Comparison of ENCODE assay signal across 2 cellular contexts in the genomic region with DNA sequence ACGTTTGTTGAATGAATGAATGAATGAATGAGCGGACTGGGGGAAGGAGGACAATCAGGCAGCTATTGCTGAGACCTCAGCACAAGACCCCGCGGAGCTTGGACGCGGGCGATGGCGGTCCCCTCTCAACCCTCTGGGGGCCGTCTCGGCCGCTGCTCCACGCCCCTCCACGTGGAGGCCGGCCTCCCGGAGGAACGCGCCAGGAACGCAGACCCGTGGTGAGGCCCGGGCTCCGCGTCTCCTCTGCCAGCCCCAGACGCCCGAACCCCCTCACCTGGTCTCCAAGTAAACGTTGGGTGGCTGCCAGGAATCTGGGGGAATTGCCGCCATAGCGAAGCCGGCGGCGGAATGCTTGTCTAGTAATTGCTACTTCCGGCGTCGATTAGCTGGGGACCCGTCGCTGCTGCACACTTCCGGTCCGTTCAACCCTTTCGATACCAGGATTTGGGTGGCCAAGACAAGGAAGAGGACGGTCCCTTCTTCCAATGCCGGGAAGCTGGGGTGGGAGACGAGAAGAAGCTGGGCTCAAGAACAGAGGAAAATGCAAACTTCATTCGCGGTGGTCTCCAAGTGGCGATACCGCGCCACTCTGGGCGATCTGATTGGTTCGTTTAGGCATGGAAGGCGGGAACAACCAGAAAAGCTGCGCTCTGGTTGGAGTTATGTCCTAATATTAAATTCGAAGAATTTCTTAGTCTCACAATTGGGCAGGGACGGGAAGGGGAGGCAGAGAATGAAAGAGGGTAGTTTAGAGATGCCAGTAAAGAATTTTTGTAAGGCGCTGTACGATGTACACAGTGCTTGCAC.
TF ChIP-seq lines count a peak whose summit lies in the region.

A gene (minus strand): TSS at position 361 of the 807 bp plus-strand sequence. CDS start 31 bp downstream, at position 330.

TF ChIP-seq in HEK293, 187 proteins besides CTCF, POLR2A, EP300 and RAD21 (continued from another document and continues in another):
- no peak for TF ChIP-seq MYNN (tag by site-specific recombination; IDR thresholded peaks at IDR 0.05; ENCODE audit: borderline replicate concordance)
- TF ChIP-seq SCRT2 (tag by site-specific recombination; IDR thresholded peaks at IDR 0.05), result peak; percentile 36; the same call in 1 of the 2 replicates
- TF ChIP-seq ZNF404 (tag by site-specific recombination; IDR thresholded peaks at IDR 0.05), result no peak
- TF ChIP-seq, protein P1, sequence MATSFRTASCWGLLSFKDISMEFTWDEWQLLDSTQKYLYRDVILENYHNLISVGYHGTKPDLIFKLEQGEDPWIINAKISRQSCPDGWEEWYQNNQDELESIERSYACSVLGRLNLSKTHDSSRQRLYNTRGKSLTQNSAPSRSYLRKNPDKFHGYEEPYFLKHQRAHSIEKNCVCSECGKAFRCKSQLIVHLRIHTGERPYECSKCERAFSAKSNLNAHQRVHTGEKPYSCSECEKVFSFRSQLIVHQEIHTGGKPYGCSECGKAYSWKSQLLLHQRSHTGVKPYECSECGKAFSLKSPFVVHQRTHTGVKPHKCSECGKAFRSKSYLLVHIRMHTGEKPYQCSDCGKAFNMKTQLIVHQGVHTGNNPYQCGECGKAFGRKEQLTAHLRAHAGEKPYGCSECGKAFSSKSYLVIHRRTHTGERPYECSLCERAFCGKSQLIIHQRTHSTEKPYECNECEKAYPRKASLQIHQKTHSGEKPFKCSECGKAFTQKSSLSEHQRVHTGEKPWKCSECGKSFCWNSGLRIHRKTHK (tag by site-specific recombination; IDR thresholded peaks at IDR 0.05), result no peak
- TF ChIP-seq, protein P2, sequence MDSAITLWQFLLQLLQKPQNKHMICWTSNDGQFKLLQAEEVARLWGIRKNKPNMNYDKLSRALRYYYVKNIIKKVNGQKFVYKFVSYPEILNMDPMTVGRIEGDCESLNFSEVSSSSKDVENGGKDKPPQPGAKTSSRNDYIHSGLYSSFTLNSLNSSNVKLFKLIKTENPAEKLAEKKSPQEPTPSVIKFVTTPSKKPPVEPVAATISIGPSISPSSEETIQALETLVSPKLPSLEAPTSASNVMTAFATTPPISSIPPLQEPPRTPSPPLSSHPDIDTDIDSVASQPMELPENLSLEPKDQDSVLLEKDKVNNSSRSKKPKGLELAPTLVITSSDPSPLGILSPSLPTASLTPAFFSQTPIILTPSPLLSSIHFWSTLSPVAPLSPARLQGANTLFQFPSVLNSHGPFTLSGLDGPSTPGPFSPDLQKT (IDR thresholded peaks at IDR 0.05; ENCODE audit: borderline replicate concordance, low read depth, low read length), result no peak
- peak; percentile 97 for TF ChIP-seq YY1 (tag by site-specific recombination; IDR thresholded peaks at IDR 0.05)
- TF ChIP-seq ZNF658 (tag by site-specific recombination; IDR thresholded peaks at IDR 0.05), result no peak
- no peak; the same call in 1 of the 2 replicates for TF ChIP-seq HOXD13 (CRISPR knock-in tag; IDR thresholded peaks at IDR 0.05; ENCODE audit: borderline replicate concordance)
- TF ChIP-seq, protein P3, sequence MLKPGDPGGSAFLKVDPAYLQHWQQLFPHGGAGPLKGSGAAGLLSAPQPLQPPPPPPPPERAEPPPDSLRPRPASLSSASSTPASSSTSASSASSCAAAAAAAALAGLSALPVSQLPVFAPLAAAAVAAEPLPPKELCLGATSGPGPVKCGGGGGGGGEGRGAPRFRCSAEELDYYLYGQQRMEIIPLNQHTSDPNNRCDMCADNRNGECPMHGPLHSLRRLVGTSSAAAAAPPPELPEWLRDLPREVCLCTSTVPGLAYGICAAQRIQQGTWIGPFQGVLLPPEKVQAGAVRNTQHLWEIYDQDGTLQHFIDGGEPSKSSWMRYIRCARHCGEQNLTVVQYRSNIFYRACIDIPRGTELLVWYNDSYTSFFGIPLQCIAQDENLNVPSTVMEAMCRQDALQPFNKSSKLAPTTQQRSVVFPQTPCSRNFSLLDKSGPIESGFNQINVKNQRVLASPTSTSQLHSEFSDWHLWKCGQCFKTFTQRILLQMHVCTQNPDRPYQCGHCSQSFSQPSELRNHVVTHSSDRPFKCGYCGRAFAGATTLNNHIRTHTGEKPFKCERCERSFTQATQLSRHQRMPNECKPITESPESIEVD (tag by site-specific recombination; IDR thresholded peaks at IDR 0.05), result no peak
- TF ChIP-seq ZNF670 (tag by site-specific recombination; IDR thresholded peaks at IDR 0.05; ENCODE audit: low read depth), result no peak
- TF ChIP-seq, protein P4, sequence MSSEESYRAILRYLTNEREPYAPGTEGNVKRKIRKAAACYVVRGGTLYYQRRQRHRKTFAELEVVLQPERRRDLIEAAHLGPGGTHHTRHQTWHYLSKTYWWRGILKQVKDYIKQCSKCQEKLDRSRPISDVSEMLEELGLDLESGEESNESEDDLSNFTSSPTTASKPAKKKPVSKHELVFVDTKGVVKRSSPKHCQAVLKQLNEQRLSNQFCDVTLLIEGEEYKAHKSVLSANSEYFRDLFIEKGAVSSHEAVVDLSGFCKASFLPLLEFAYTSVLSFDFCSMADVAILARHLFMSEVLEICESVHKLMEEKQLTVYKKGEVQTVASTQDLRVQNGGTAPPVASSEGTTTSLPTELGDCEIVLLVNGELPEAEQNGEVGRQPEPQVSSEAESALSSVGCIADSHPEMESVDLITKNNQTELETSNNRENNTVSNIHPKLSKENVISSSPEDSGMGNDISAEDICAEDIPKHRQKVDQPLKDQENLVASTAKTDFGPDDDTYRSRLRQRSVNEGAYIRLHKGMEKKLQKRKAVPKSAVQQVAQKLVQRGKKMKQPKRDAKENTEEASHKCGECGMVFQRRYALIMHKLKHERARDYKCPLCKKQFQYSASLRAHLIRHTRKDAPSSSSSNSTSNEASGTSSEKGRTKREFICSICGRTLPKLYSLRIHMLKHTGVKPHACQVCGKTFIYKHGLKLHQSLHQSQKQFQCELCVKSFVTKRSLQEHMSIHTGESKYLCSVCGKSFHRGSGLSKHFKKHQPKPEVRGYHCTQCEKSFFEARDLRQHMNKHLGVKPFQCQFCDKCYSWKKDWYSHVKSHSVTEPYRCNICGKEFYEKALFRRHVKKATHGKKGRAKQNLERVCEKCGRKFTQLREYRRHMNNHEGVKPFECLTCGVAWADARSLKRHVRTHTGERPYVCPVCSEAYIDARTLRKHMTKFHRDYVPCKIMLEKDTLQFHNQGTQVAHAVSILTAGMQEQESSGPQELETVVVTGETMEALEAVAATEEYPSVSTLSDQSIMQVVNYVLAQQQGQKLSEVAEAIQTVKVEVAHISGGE (tag by site-specific recombination; conservative IDR thresholded peaks at IDR 0.05; ENCODE audit: low read depth), result peak; percentile 99
- TF ChIP-seq ZNF544 (tag by site-specific recombination; IDR thresholded peaks at IDR 0.05), result no peak
- TF ChIP-seq EGR2 (tag by site-specific recombination; IDR thresholded peaks at IDR 0.05; ENCODE audit: low read depth), result no peak
- TF ChIP-seq ZSCAN16 (tag by site-specific recombination; IDR thresholded peaks at IDR 0.05), result peak; percentile 68; the same call in 1 of the 2 replicates
- 0 out of 2 replicates have a peak, but pooled peaks have one; percentile 18 for TF ChIP-seq ZNF785 (tag by site-specific recombination; IDR thresholded peaks at IDR 0.05)

TF ChIP-seq in SK-N-SH, 30 proteins besides CTCF, POLR2A, EP300 and RAD21 (continued from another document):
- TF ChIP-seq, protein P5, sequence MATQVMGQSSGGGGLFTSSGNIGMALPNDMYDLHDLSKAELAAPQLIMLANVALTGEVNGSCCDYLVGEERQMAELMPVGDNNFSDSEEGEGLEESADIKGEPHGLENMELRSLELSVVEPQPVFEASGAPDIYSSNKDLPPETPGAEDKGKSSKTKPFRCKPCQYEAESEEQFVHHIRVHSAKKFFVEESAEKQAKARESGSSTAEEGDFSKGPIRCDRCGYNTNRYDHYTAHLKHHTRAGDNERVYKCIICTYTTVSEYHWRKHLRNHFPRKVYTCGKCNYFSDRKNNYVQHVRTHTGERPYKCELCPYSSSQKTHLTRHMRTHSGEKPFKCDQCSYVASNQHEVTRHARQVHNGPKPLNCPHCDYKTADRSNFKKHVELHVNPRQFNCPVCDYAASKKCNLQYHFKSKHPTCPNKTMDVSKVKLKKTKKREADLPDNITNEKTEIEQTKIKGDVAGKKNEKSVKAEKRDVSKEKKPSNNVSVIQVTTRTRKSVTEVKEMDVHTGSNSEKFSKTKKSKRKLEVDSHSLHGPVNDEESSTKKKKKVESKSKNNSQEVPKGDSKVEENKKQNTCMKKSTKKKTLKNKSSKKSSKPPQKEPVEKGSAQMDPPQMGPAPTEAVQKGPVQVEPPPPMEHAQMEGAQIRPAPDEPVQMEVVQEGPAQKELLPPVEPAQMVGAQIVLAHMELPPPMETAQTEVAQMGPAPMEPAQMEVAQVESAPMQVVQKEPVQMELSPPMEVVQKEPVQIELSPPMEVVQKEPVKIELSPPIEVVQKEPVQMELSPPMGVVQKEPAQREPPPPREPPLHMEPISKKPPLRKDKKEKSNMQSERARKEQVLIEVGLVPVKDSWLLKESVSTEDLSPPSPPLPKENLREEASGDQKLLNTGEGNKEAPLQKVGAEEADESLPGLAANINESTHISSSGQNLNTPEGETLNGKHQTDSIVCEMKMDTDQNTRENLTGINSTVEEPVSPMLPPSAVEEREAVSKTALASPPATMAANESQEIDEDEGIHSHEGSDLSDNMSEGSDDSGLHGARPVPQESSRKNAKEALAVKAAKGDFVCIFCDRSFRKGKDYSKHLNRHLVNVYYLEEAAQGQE (IDR thresholded peaks at IDR 0.05; ENCODE audit: low read depth, low read length), result no peak
- peak; percentile 50; the same call in 1 of the 2 replicates for TF ChIP-seq ELF1 (IDR thresholded peaks at IDR 0.05)
- 0 out of 2 replicates have a peak, but pooled peaks have one; percentile 1 for TF ChIP-seq SMC3 (IDR thresholded peaks at IDR 0.05; ENCODE audit: low read depth, low read length)
- TF ChIP-seq YY1 (IDR thresholded peaks at IDR 0.05; ENCODE audit: low read depth), result peak; percentile 89
- TF ChIP-seq, protein P6, sequence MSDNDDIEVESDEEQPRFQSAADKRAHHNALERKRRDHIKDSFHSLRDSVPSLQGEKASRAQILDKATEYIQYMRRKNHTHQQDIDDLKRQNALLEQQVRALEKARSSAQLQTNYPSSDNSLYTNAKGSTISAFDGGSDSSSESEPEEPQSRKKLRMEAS (IDR thresholded peaks at IDR 0.05; ENCODE audit: low read depth), result peak; percentile 96
- peak; percentile 62 for TF ChIP-seq SIN3A (IDR thresholded peaks at IDR 0.05; ENCODE audit: borderline replicate concordance, low read depth, low read length)
- TF ChIP-seq CHD2 (IDR thresholded peaks at IDR 0.05; ENCODE audit: low read length, partially characterized antibody), result peak; percentile 73
- TF ChIP-seq RFX5 (IDR thresholded peaks at IDR 0.05; ENCODE audit: low read length), result peak; percentile 56
- peak; percentile 84 for TF ChIP-seq POLR2AphosphoS5 (IDR thresholded peaks at IDR 0.05; ENCODE audit: low read depth, low read length)
- no peak for TF ChIP-seq RXRA (IDR thresholded peaks at IDR 0.05; ENCODE audit: borderline replicate concordance, low read depth)
- TF ChIP-seq TCF12 (IDR thresholded peaks at IDR 0.05), result no peak
- no peak for TF ChIP-seq EZH2phosphoT487 (IDR thresholded peaks at IDR 0.05; ENCODE audit: borderline replicate concordance, low read depth)
- TF ChIP-seq, protein P7, sequence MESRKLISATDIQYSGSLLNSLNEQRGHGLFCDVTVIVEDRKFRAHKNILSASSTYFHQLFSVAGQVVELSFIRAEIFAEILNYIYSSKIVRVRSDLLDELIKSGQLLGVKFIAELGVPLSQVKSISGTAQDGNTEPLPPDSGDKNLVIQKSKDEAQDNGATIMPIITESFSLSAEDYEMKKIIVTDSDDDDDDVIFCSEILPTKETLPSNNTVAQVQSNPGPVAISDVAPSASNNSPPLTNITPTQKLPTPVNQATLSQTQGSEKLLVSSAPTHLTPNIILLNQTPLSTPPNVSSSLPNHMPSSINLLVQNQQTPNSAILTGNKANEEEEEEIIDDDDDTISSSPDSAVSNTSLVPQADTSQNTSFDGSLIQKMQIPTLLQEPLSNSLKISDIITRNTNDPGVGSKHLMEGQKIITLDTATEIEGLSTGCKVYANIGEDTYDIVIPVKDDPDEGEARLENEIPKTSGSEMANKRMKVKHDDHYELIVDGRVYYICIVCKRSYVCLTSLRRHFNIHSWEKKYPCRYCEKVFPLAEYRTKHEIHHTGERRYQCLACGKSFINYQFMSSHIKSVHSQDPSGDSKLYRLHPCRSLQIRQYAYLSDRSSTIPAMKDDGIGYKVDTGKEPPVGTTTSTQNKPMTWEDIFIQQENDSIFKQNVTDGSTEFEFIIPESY (IDR thresholded peaks at IDR 0.05; ENCODE audit: borderline replicate concordance, low read depth), result no peak
- no peak for TF ChIP-seq NRF1 (IDR thresholded peaks at IDR 0.05; ENCODE audit: low read depth, low read length)
- TF ChIP-seq, protein P8, sequence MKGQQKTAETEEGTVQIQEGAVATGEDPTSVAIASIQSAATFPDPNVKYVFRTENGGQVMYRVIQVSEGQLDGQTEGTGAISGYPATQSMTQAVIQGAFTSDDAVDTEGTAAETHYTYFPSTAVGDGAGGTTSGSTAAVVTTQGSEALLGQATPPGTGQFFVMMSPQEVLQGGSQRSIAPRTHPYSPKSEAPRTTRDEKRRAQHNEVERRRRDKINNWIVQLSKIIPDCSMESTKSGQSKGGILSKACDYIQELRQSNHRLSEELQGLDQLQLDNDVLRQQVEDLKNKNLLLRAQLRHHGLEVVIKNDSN (IDR thresholded peaks at IDR 0.05; ENCODE audit: borderline replicate concordance, low read depth), result 0 out of 2 replicates have a peak, but pooled peaks have one; percentile 21
- peak; percentile 82 for TF ChIP-seq TAF1 (IDR thresholded peaks at IDR 0.05; ENCODE audit: borderline replicate concordance, low read depth, low read length)
- peak; percentile 96 for TF ChIP-seq MXI1 (IDR thresholded peaks at IDR 0.05; ENCODE audit: low read depth, low read length)
- TF ChIP-seq GABPA (IDR thresholded peaks at IDR 0.05; ENCODE audit: low read depth), result peak; percentile 100
- TF ChIP-seq, protein P9, sequence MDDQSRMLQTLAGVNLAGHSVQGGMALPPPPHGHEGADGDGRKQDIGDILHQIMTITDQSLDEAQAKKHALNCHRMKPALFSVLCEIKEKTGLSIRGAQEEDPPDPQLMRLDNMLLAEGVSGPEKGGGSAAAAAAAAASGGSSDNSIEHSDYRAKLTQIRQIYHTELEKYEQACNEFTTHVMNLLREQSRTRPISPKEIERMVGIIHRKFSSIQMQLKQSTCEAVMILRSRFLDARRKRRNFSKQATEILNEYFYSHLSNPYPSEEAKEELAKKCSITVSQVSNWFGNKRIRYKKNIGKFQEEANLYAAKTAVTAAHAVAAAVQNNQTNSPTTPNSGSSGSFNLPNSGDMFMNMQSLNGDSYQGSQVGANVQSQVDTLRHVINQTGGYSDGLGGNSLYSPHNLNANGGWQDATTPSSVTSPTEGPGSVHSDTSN (IDR thresholded peaks at IDR 0.05), result 0 out of 2 replicates have a peak, but pooled peaks have one; percentile 3
- TF ChIP-seq TEAD4 (IDR thresholded peaks at IDR 0.05; ENCODE audit: borderline replicate concordance, insufficient read depth), result no peak
- TF ChIP-seq MEF2A (IDR thresholded peaks at IDR 0.05; ENCODE audit: borderline replicate concordance, low read depth), result no peak; the same call in 1 of the 2 replicates
- peak; percentile 32; the same call in 1 of the 2 replicates for TF ChIP-seq RCOR1 (IDR thresholded peaks at IDR 0.05; ENCODE audit: low read length)
- TF ChIP-seq GATA2 (CRISPR knock-in tag; IDR thresholded peaks at IDR 0.05), result 0 out of 2 replicates have a peak, but pooled peaks have one; percentile 17
- TF ChIP-seq, protein P10, sequence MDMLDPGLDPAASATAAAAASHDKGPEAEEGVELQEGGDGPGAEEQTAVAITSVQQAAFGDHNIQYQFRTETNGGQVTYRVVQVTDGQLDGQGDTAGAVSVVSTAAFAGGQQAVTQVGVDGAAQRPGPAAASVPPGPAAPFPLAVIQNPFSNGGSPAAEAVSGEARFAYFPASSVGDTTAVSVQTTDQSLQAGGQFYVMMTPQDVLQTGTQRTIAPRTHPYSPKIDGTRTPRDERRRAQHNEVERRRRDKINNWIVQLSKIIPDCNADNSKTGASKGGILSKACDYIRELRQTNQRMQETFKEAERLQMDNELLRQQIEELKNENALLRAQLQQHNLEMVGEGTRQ (IDR thresholded peaks at IDR 0.05; ENCODE audit: borderline replicate concordance, low read depth, low read length), result no peak
- TF ChIP-seq NFIC (IDR thresholded peaks at IDR 0.05; ENCODE audit: borderline replicate concordance), result peak; percentile 73; the same call in 1 of the 2 replicates
